Comparison of ENCODE assay signal across 9 cellular contexts in the genomic region with DNA sequence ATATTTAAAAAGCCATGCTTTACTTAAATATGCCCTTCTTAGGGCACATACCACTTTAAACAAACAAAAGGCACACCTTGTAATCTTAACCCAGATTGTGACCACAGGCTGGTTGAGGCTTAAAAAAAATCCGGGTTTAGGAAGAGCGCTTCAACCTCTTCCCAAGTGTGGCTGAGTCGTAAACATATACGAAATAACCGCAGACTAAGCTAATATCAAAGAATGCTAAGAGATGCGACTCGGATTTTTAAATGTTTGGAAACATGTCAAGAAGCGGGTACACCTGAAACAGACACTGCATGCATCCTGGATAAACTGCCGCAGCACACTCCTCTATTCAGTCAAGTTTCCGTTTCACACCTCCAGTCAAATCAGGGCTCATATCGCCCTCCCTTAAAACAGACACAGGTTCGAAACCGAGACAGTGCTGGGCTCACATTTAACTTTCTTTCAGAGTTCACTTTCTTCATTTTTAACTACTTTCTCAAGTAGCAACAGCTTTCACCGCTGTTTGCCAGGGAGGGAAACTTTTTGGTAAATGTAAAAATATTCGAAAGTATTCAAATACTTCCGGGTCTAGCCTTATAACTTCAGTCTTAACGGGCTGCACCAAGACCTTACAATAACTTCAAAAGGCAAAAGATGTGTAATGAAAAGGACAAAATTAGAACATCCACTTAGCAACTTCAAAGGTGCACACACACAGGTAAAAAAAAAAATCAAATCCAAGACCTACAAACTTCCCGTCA. TPM values are rescaled to one million over a fixed set of nuclear protein-coding genes. Genes with fewer than 3 reads are reported as not detected.
DNase-seq lines count a peak whose midpoint lies in the region; ATAC-seq, FAIRE-seq and TF ChIP-seq lines count a peak whose summit lies in the region.
"Had no signal": no experiment of that assay in that cellular context is flagged by ENCODE, and none has a peak within 500 bp of the region (broad histone marks: within the 10 kb centered on the region; RNA-seq: fewer than 3 reads in every experiment).

No MANE protein-coding gene starts in this region.

- peaks cover 16% of the 10 kb centered on the region for H3K36me3 Mint-ChIP-seq in neural crest cell (ENCODE audit: low read depth)

- peak overlapping the region; percentile 87 for H3K4ac ChIP-seq in H1 (replicated peaks; ENCODE audit: insufficient read length, low read depth, low read length)

- H3K27ac ChIP-seq in H1 (ENCODE audit: low read depth, low read length), result peak overlapping the region; percentile 97; the same call in 1 of the 2 replicates

- no peak for FAIRE-seq in H1 (lab: Jason Lieb, UNC)
- FAIRE-seq: colon had no signal

- peak overlapping the region; percentile 97 to 100 (median 98) for H3K9ac ChIP-seq in H1 (replicated peaks in 1 of 4; ENCODE audit: extremely low read depth in 1 of 4, low read depth in 3 of 4, low read length in 3 of 4)

- H3K18ac ChIP-seq in H1 (ENCODE audit: extremely low read depth, low read length), result peak overlapping the region; percentile 93

- TF ChIP-seq RAD21 in H1 (IDR thresholded peaks at IDR 0.05 in 1 of 2, conservative IDR thresholded peaks at IDR 0.05 in 1 of 2; ENCODE audit: low read depth in 2 of 2, low read length in 2 of 2), result no peak

- H3K23ac ChIP-seq in H1 (ENCODE audit: insufficient read length), result no peak overlapping the region

- H3K56ac ChIP-seq in H1 (replicated peaks; ENCODE audit: insufficient read length, low read depth, low read length), result peak overlapping the region; percentile 89

- H3K9me3 Mint-ChIP-seq in neural crest cell, result no peaks in the 10 kb centered on the region

- peaks cover 13% of the 10 kb centered on the region for H3K23me2 ChIP-seq in H1 (ENCODE audit: low read depth, low read length)

- TF ChIP-seq EP300 in H1 (IDR thresholded peaks at IDR 0.05; ENCODE audit: borderline replicate concordance in 1 of 2, low read depth in 2 of 2, low read length in 2 of 2), result no peak

- no peak for TF ChIP-seq POLR2A in H1 (IDR thresholded peaks at IDR 0.05; ENCODE audit: control extremely low read depth in 1 of 2, low read depth in 2 of 2, low read length in 2 of 2)

- H2BK120ac ChIP-seq in H1 (replicated peaks; ENCODE audit: low read depth, low read length), result no peak overlapping the region

- H3K4me1 Mint-ChIP-seq in neural crest cell, result peaks cover 53% of the 10 kb centered on the region

- no peaks in the 10 kb centered on the region; the same call in 1 of the 2 replicates for H3K79me1 ChIP-seq in H1 (ENCODE audit: low read depth, low read length)

- POLR2A ChIA-PET in H1 (lab: Charles Lee; ENCODE audit: partially characterized antibody), result interaction anchor here (0.7 to 1.5 kb wide), 2 partner anchors 21 to 167 kb away, joined by 3 to 5 read pairs; no protein-coding TSS in a partner anchor

- CTCF ChIA-PET in H1 (lab: Charles Lee; ENCODE audit: partially characterized antibody), result interaction anchor here (1.3 kb wide), 1 partner anchor 11 kb away, joined by 3 read pairs; no protein-coding TSS in a partner anchor

- H3K4me3 Mint-ChIP-seq in neural crest cell, result peak overlapping the region; percentile 95

- no peak overlapping the region for H2AFZ ChIP-seq in H1 (ENCODE audit: low read length)

- peak overlapping the region; percentile 96 for H2BK5ac ChIP-seq in H1 (ENCODE audit: low read depth, low read length)

- peak overlapping the region; percentile 73 to 82 for H3K4me2 ChIP-seq in H1 (ENCODE audit: insufficient read depth in 1 of 2, low read depth in 2 of 2, low read length in 2 of 2)

- no peak overlapping the region for H4K5ac ChIP-seq in H1 (ENCODE audit: insufficient read length, low read depth, low read length)

- H3K36me3 ChIP-seq in H1 (ENCODE audit: control insufficient read depth in 2 of 4, insufficient read depth in 4 of 4, low read length in 3 of 4), result peaks cover 0 to 43% (median 2%) of the 10 kb centered on the region in 4 experiments; a peak in 3 of 8 replicates

- no peak overlapping the region for H4K8ac ChIP-seq in H1 (ENCODE audit: extremely low read depth, insufficient read depth, low read length)

- WGBS in H1 (ENCODE audit: extremely low coverage in 1 of 2, insufficient coverage in 1 of 2, insufficient read length in 1 of 2, insufficient replicate concordance in 2 of 2, low coverage in 1 of 2, low lambda C conversion rate in 2 of 2, missing lambda C conversion rate in 1 of 2), 2 experiments, result 8% methylated on average over 18 of the region's 18 CpGs; no CpG with 5 or more reads in 1 of the 2 experiments

- H3K27ac Mint-ChIP-seq in neural crest cell (ENCODE audit: unreplicated experiment), result peak overlapping the region; percentile 97

- H3K27me3 Mint-ChIP-seq in neural crest cell (ENCODE audit: low read depth), result no peaks in the 10 kb centered on the region

- H3K4me1 ChIP-seq in H1 (replicated peaks in 1 of 4; ENCODE audit: control insufficient read depth in 3 of 4, insufficient read depth in 4 of 4, low read length in 3 of 4), result peaks cover 5 to 22% (median 10%) of the 10 kb centered on the region in 4 experiments

- TF ChIP-seq CTCF in H1 (IDR thresholded peaks at IDR 0.05; ENCODE audit: control extremely low read depth in 1 of 3, insufficient read depth in 1 of 3, low read depth in 1 of 3, low read length in 3 of 3) (no peak), neural crest cell (conservative IDR thresholded peaks at IDR 0.05) (no peak)

- H4K20me1 ChIP-seq in H1 (replicated peaks in 1 of 2; ENCODE audit: control insufficient read depth in 1 of 2, insufficient read depth in 2 of 2, low read length in 2 of 2), result peaks cover 16 to 19% of the 10 kb centered on the region in 2 experiments

- H2BK20ac ChIP-seq in H1 (ENCODE audit: low read length), result no peak overlapping the region

- peaks cover 50 to 63% of the 10 kb centered on the region in 2 experiments for H3K79me2 ChIP-seq in H1 (ENCODE audit: control insufficient read depth in 1 of 2, insufficient read depth in 2 of 2, low read length in 2 of 2)

- no peak overlapping the region for H4K91ac ChIP-seq in H1 (replicated peaks; ENCODE audit: insufficient read length, low read length)

- no peak overlapping the region; the same call in 1 of the 2 replicates for H2AK5ac ChIP-seq in H1 (ENCODE audit: low read depth, low read length)

- DNase-seq in Daoy (ENCODE audit: low read depth) (peak; percentile 35), T-helper 2 cell (peak in 3 of 5 experiments; percentile 14 to 89 (median 59)), H1 (ENCODE audit: low read depth in 1 of 2, low spot score in 2 of 2) (no peak), neural crest cell (ENCODE audit: low read depth, low spot score) (no peak), NCI-H774 (lab: John Stamatoyannopoulos, UW) (no peak), GF-D8 (lab: John Stamatoyannopoulos, UW) (no peak)

- H2BK15ac ChIP-seq in H1 (ENCODE audit: low read length), result no peak overlapping the region

- peak; percentile 57 for ATAC-seq in GM19455 (IDR thresholded peaks at IDR 0.05; ENCODE audit: unreplicated experiment)
- ATAC-seq in HG03520 (IDR thresholded peaks at IDR 0.05; ENCODE audit: unreplicated experiment), result peak; percentile 59

- no peak overlapping the region for H2BK12ac ChIP-seq in H1 (ENCODE audit: low read depth, low read length)

- H3K4me3 ChIP-seq in H1 (ENCODE audit: extremely low read depth in 1 of 4, insufficient read depth in 2 of 4, low read depth in 3 of 4, low read length in 4 of 4), result peak overlapping the region; percentile 88 to 98 (median 95)

- no peaks in the 10 kb centered on the region; a peak in 1 of 7 replicates for H3K27me3 ChIP-seq in H1 (replicated peaks in 1 of 4; ENCODE audit: control insufficient read depth in 3 of 4, extremely low read depth in 1 of 4, insufficient read depth in 3 of 4, low read length in 3 of 4)

- no peaks in the 10 kb centered on the region for H3K9me3 ChIP-seq in H1 (ENCODE audit: insufficient read depth in 2 of 2, low read depth in 1 of 2, low read length in 1 of 2)

- no peak overlapping the region for H3K14ac ChIP-seq in H1 (ENCODE audit: insufficient read length)

TF ChIP-seq in H1, 55 proteins besides CTCF, POLR2A, EP300 and RAD21:
- TF ChIP-seq MAFK (IDR thresholded peaks at IDR 0.05; ENCODE audit: low read depth, low read length), result no peak
- TF ChIP-seq SAP30 (IDR thresholded peaks at IDR 0.05; ENCODE audit: insufficient read depth, insufficient replicate concordance, low read length), result peak; percentile 34
TF ChIP-seq in H1: peak in this region for 1.

RNA-seq across cellular contexts. Expression of a gene that starts 1.3 kb away (rescaled TPM):
- total RNA-seq in Daoy (2014; rRNA removed; shearing (Covaris generic)), result 320 and 481 TPM in 2 replicates
- 227 and 228 TPM in 2 replicates for total RNA-seq in H1 (2021; fragmentation: NEBNext Ultra II Directional; extraction: Animal tissue kit (Norgen Biotek cat#: 25700))
- 22.1 and 40.0 TPM in 2 replicates for polyA plus RNA-seq in H1 (2011; rRNA removed)
- 80.0 TPM for polyA plus RNA-seq in H1 (2011; cell fraction: cytosol; rRNA removed)
- 22.9 TPM for polyA plus RNA-seq in H1 (2011; cell fraction: nucleus; rRNA removed)
- polyA plus RNA-seq in H1 (2012, experiment 1 of 2), result 91.5 to 172 TPM (median 103 TPM) in 4 replicates
- polyA plus RNA-seq in H1 (2012, experiment 2 of 2), result 12.1 TPM
- polyA plus RNA-seq in H1 (2013, experiment 1 of 2), result 274 TPM
- polyA plus RNA-seq in H1 (2013, experiment 2 of 2), result 284 TPM
- 16.2 and 21.6 TPM in 2 replicates for polyA minus RNA-seq in H1 (2011; rRNA and poly(A)+ RNA removed)
- polyA minus RNA-seq in H1 (2011; cell fraction: cytosol; rRNA and poly(A)+ RNA removed), result 102 TPM
- polyA minus RNA-seq in H1 (2011; cell fraction: nucleus; rRNA and poly(A)+ RNA removed), result 78.9 TPM
- total RNA-seq in neural crest cell, result 207 and 221 TPM in 2 replicates

Comparison
In these comparisons a context has a peak if more than half of its experiments do, and no peak if none do; other contexts are left out.
1. DNase-seq: peak in Daoy (single experiment) and T-helper 2 cell (3 of 5); none in H1 (0 of 2), neural crest cell (single experiment), NCI-H774 (single experiment) and GF-D8 (single experiment).